ENCODE assay signal across 8 cellular contexts in the genomic region with DNA sequence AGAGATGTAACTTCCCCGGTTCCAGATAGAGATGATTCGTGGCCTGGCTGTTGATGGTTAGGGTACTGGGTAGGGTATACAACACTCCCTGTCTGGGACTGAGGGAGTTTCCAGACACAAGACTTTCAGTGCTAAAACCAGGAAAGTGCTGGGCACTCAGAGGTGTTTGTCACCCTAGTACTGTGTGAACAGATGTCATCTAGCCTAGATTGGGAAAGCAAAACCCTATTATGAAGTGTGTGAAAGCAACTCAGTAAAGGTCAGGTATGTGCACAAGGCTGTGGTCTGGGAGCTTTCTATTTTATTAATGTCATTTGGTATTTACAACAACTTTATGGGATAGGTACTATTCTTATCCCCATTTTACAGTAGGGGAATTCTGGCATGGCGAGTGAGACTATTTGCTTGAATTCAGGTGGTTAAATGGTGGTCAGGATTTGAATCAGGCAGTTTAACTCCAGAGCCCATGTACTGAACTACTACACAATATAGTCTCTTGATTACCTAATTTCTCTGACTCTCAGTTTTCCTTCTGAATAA. TPM values are rescaled to one million over a fixed set of nuclear protein-coding genes. Genes with fewer than 3 reads are reported as not detected.
DNase-seq lines count a peak whose midpoint lies in the region; ATAC-seq and TF ChIP-seq lines count a peak whose summit lies in the region.

No MANE protein-coding gene starts in this region.

- no peaks in the 10 kb centered on the region for H3K9me3 ChIP-seq in CD8-positive, alpha-beta memory T cell (ENCODE audit: low read length)

- peaks cover 8 to 73% (median 32%) of the 10 kb centered on the region in 3 donors for H3K36me3 Mint-ChIP-seq in CD8-positive, alpha-beta memory T cell
- H3K36me3 Mint-ChIP-seq in activated naive CD4-positive, alpha-beta T cell treated with anti-CD3 and anti-CD28 coated beads, Interleukin-2, amount 50 U/mL, for 24 hours: peaks cover 31% of the 10 kb centered on the region
- peaks cover 47% of the 10 kb centered on the region for H3K36me3 Mint-ChIP-seq in natural killer cell

- H3K27me3 Mint-ChIP-seq in CD8-positive, alpha-beta memory T cell: peaks cover 0 to 6% of the 10 kb centered on the region in 2 donors
- H3K27me3 Mint-ChIP-seq in activated naive CD4-positive, alpha-beta T cell treated with anti-CD3 and anti-CD28 coated beads, Interleukin-2, amount 50 U/mL, for 24 hours: no peaks in the 10 kb centered on the region
- H3K27me3 Mint-ChIP-seq in natural killer cell (ENCODE audit: low read depth in 2 of 2): no peaks in the 10 kb centered on the region

- peaks cover 50 to 71% (median 68%) of the 10 kb centered on the region in 3 donors for H3K4me1 Mint-ChIP-seq in CD8-positive, alpha-beta memory T cell
- peaks cover 55% of the 10 kb centered on the region for H3K4me1 Mint-ChIP-seq in activated naive CD4-positive, alpha-beta T cell treated with anti-CD3 and anti-CD28 coated beads, Interleukin-2, amount 50 U/mL, for 24 hours
- H3K4me1 Mint-ChIP-seq in natural killer cell: peaks cover 67 to 71% of the 10 kb centered on the region in 2 donors

- H3K27ac Mint-ChIP-seq in CD8-positive, alpha-beta memory T cell: peak overlapping the region; percentile 75 to 94 (median 88)
- H3K27ac Mint-ChIP-seq in activated naive CD4-positive, alpha-beta T cell treated with anti-CD3 and anti-CD28 coated beads, Interleukin-2, amount 50 U/mL, for 24 hours: peak overlapping the region; percentile 91
- peak overlapping the region; percentile 81 to 93 for H3K27ac Mint-ChIP-seq in natural killer cell

- CTCF ChIA-PET in CD8-positive, alpha-beta memory T cell (lab: Charles Lee): no interaction called here
- CTCF ChIA-PET in GM10248 (lab: Yijun Ruan, JAX): interaction anchor here (0.9 to 1.5 kb wide), 5 partner anchors 12 to 418 kb away, joined by 3 to 6 read pairs (median 3); a partner anchor contains a TSS

- POLR2A ChIA-PET in CD8-positive, alpha-beta memory T cell (lab: Charles Lee): interaction anchor here (0.6 to 1.8 kb wide), 4 partner anchors 42 to 75 kb away, joined by 3 to 6 read pairs (median 5); a partner anchor contains a TSS
- POLR2A ChIA-PET in GM10248 (lab: Yijun Ruan, JAX): interaction anchor here (0.6 to 1.8 kb wide), 3 partner anchors 13 to 50 kb away, joined by 3 to 5 read pairs (median 3); a partner anchor contains a TSS

- H3K9me3 Mint-ChIP-seq in CD8-positive, alpha-beta memory T cell: no peaks in the 10 kb centered on the region
- H3K9me3 Mint-ChIP-seq in activated naive CD4-positive, alpha-beta T cell treated with anti-CD3 and anti-CD28 coated beads, Interleukin-2, amount 50 U/mL, for 24 hours: no peaks in the 10 kb centered on the region
- H3K9me3 Mint-ChIP-seq in natural killer cell: no peaks in the 10 kb centered on the region

- H3K4me1 ChIP-seq in CD8-positive, alpha-beta memory T cell (ENCODE audit: insufficient read depth, low read length): peaks cover 30% of the 10 kb centered on the region

- no peak overlapping the region for H3K4me3 ChIP-seq in CD8-positive, alpha-beta memory T cell (ENCODE audit: low read length)

- no peaks in the 10 kb centered on the region for H3K27me3 ChIP-seq in CD8-positive, alpha-beta memory T cell (ENCODE audit: insufficient read depth, low read length, poor library complexity, severe bottlenecking)

- ATAC-seq in HG02678 (IDR thresholded peaks at IDR 0.05; ENCODE audit: unreplicated experiment) (peak; percentile 15), natural killer cell (no peak), GM18511 (IDR thresholded peaks at IDR 0.05; ENCODE audit: unreplicated experiment) (no peak)

- peak in 2 of 5 donors; percentile 6 to 8 for DNase-seq in CD8-positive, alpha-beta memory T cell
- no peak for DNase-seq in natural killer cell
- no peak for DNase-seq in GM10248 (ENCODE audit: extremely low spot score)
- DNase-seq in SW480 (ENCODE audit: low spot score): no peak
- DNase-seq in dedifferentiated amniotic fluid mesenchymal stem cell (ENCODE audit: extremely low spot score): no peak

- no peak overlapping the region for H3K27ac ChIP-seq in CD8-positive, alpha-beta memory T cell (ENCODE audit: low read depth, low read length)

- TF ChIP-seq CTCF in natural killer cell (IDR thresholded peaks at IDR 0.05) (no peak), GM10248 (IDR thresholded peaks at IDR 0.05; ENCODE audit: control extremely low read depth, extremely low read depth, low read depth, missing control alignments) (no peak)

- H3K36me3 ChIP-seq in CD8-positive, alpha-beta memory T cell (ENCODE audit: insufficient read depth, low read length): peaks cover 56% of the 10 kb centered on the region

- H3K4me3 Mint-ChIP-seq in CD8-positive, alpha-beta memory T cell: peak overlapping the region; percentile 15 to 100 (median 71)
- peak overlapping the region; percentile 80 for H3K4me3 Mint-ChIP-seq in activated naive CD4-positive, alpha-beta T cell treated with anti-CD3 and anti-CD28 coated beads, Interleukin-2, amount 50 U/mL, for 24 hours
- H3K4me3 Mint-ChIP-seq in natural killer cell: peak overlapping the region; percentile 57

- intact Hi-C loops in natural killer cell (cut with micrococcal nuclease): loop anchor here (5.0 kb wide), 3 partner anchors 303 to 448 kb away; a partner anchor contains a TSS

RNA-seq across cellular contexts. Expression of a gene that starts 2.6 kb away (rescaled TPM):
- total RNA-seq in CD8-positive, alpha-beta memory T cell: 100 to 1,000 TPM; 495 to 533 TPM
- 252 TPM for polyA plus RNA-seq in CD8-positive, alpha-beta memory T cell
- 100 to 1,000 TPM; 393 to 417 (median 411) TPM for total RNA-seq in natural killer cell

RNA-seq across cellular contexts. Expression of a gene that starts 50.1 kb away (rescaled TPM):
- total RNA-seq in CD8-positive, alpha-beta memory T cell: 100 to 1,000 TPM; 110 to 114 TPM
- 44.8 TPM for polyA plus RNA-seq in CD8-positive, alpha-beta memory T cell
- 1,000 to 10,000 TPM in 2 of 3 donors, 100 to 1,000 TPM in 1; 975 to 1,296 (median 1,070) TPM for total RNA-seq in natural killer cell

Comparison
In these comparisons a context has a peak if more than half of its experiments do, and no peak if none do; other contexts are left out.
1. RNA of a gene that starts 50.1 kb away (total RNA-seq): 975 to 1,296 TPM in natural killer cell; 110 to 114 TPM in CD8-positive, alpha-beta memory T cell; every median in the first group is over 4 times any median in the second.
2. Peak in every context shown above with its lines, with median percentiles within 50 percentile points of each other: H3K27ac Mint-ChIP-seq and H3K4me3 Mint-ChIP-seq.